Comparison of ENCODE assay signal across 10 cellular contexts in genomic region chr7:107879400-107880035, GRCh38. TPM values are rescaled to one million over a fixed set of nuclear protein-coding genes. Genes with fewer than 3 reads are reported as not detected.
DNase-seq lines count a peak whose midpoint lies in the region; ATAC-seq, FAIRE-seq and TF ChIP-seq lines count a peak whose summit lies in the region.
"Had no signal": no experiment of that assay in that cellular context is flagged by ENCODE, and none has a peak within 500 bp of the region (broad histone marks: within the 10 kb centered on the region; RNA-seq: fewer than 3 reads in every experiment).

No MANE protein-coding gene starts in this region.

- H3K36me3 ChIP-seq in KMS-11 (ENCODE audit: insufficient read depth) (no peaks in the 10 kb centered on the region), Peyer's patch (no peaks in the 10 kb centered on the region)
- H3K36me3 ChIP-seq: BLaER1 treated with 17β-estradiol and CSF1 and Interleukin-3, amounts not matched to agents 10 nM and 100 nM had no signal

- intact Hi-C loops in MCF 10A (cut with micrococcal nuclease), result loop anchor here (1.0 to 5.0 kb wide), 7 partner anchors 136 to 1087 kb away; no protein-coding TSS in a partner anchor

- no peak overlapping the region for H3K4me2 ChIP-seq in KMS-11

- H3K36me3 Mint-ChIP-seq in MCF 10A (ENCODE audit: insufficient read depth, unreplicated experiment), result no peaks in the 10 kb centered on the region

- H3K4me3 ChIP-seq in KMS-11 (IDR thresholded peaks at IDR 0.05; ENCODE audit: insufficient read depth, low read depth, low read length), result no peak overlapping the region
- H3K4me3 ChIP-seq in Peyer's patch, result no peak overlapping the region
- H3K4me3 ChIP-seq: BLaER1 treated with 17β-estradiol and CSF1 and Interleukin-3, amounts not matched to agents 10 nM and 100 nM had no signal

- no peaks in the 10 kb centered on the region for H4K20me1 ChIP-seq in KMS-11 (ENCODE audit: insufficient read depth)
- H4K20me1 ChIP-seq: BLaER1 treated with 17β-estradiol and CSF1 and Interleukin-3, amounts not matched to agents 10 nM and 100 nM had no signal

- no peaks in the 10 kb centered on the region for H3K4me1 Mint-ChIP-seq in MCF 10A (ENCODE audit: insufficient read depth, unreplicated experiment)
- H3K4me1 Mint-ChIP-seq in stimulated activated naive CD8-positive, alpha-beta T cell treated with anti-CD3 and anti-CD28 coated beads, Interleukin-15, amount 100 ng/mL, for 72 hours, result peaks cover 15% of the 10 kb centered on the region

- H3K27me3 Mint-ChIP-seq in MCF 10A (ENCODE audit: insufficient read depth, unreplicated experiment), result peaks cover 33% of the 10 kb centered on the region
- peaks cover 8% of the 10 kb centered on the region for H3K27me3 Mint-ChIP-seq in stimulated activated naive CD8-positive, alpha-beta T cell treated with anti-CD3 and anti-CD28 coated beads, Interleukin-15, amount 100 ng/mL, for 72 hours

- H3K27ac ChIP-seq in KMS-11 (no peak overlapping the region), Peyer's patch (no peak overlapping the region)
- H3K27ac ChIP-seq: BLaER1 treated with 17β-estradiol and CSF1 and Interleukin-3, amounts not matched to agents 10 nM and 100 nM had no signal

- peak; percentile 85 for ATAC-seq in GM21529 (IDR thresholded peaks at IDR 0.05; ENCODE audit: unreplicated experiment)
- ATAC-seq in stimulated activated naive CD8-positive, alpha-beta T cell treated with anti-CD3 and anti-CD28 coated beads, Interleukin-15, amount 100 ng/mL, for 72 hours, result peak; percentile 83

- no TSS peak for BruUV-seq in MCF 10A (replicated peaks; lab: Mats Ljungman, UMichigan)

- TF ChIP-seq CTCF in KMS-11 (conservative IDR thresholded peaks at IDR 0.05; ENCODE audit: low read depth, low read length), result peak; percentile 82
- peak; percentile 33 to 95 (median 77) for TF ChIP-seq CTCF in Peyer's patch (IDR thresholded peaks at IDR 0.05)
- TF ChIP-seq CTCF in MCF 10A (IDR thresholded peaks at IDR 0.05; ENCODE audit: unreplicated experiment), result peak; percentile 54

- POLR2A ChIA-PET in MCF 10A (lab: Yijun Ruan, JAX), result interaction anchor here (1.0 to 6.6 kb wide), 5 partner anchors 11 to 417 kb away, joined by 3 to 93 read pairs (median 6); partner anchors contain the start of genes CBLL1 and DLD

- no peaks in the 10 kb centered on the region for H3K79me2 ChIP-seq in KMS-11 (ENCODE audit: insufficient read depth, low read depth)

- CTCF ChIA-PET in MCF 10A (lab: Yijun Ruan, JAX), result interaction anchor here (0.5 to 10.8 kb wide), 27 partner anchors 9 to 1087 kb away, joined by 3 to 227 read pairs (median 4); partner anchors contain the start of genes CBLL1 and DLD

- H3K4me3 Mint-ChIP-seq in MCF 10A (ENCODE audit: unreplicated experiment), result no peak overlapping the region
- no peak overlapping the region for H3K4me3 Mint-ChIP-seq in stimulated activated naive CD8-positive, alpha-beta T cell treated with anti-CD3 and anti-CD28 coated beads, Interleukin-15, amount 100 ng/mL, for 72 hours
- H3K4me3 Mint-ChIP-seq: stimulated activated naive CD8-positive, alpha-beta T cell treated with anti-CD3 and anti-CD28 coated beads, Interleukin-15, Interleukin-2, amounts not matched to agents 100 ng/mL and 50 ng/mL, for 24 hours had no signal

- H3K4me1 ChIP-seq in KMS-11 (ENCODE audit: low read depth, poor library complexity, severe bottlenecking) (peaks cover 7% of the 10 kb centered on the region), Peyer's patch (peaks cover 0 to 3% (median 0%) of the 10 kb centered on the region in 4 donors)

- H2AFZ ChIP-seq in KMS-11 (ENCODE audit: low read depth), result peak overlapping the region; percentile 38; the same call in 1 of the 2 replicates

- TF ChIP-seq POLR2A in Peyer's patch (IDR thresholded peaks at IDR 0.05), result no peak

- no peak overlapping the region for H3K27ac Mint-ChIP-seq in MCF 10A (ENCODE audit: low read depth, unreplicated experiment)
- no peak overlapping the region for H3K27ac Mint-ChIP-seq in stimulated activated naive CD8-positive, alpha-beta T cell treated with anti-CD3 and anti-CD28 coated beads, Interleukin-15, amount 100 ng/mL, for 72 hours
- H3K27ac Mint-ChIP-seq: stimulated activated naive CD8-positive, alpha-beta T cell treated with anti-CD3 and anti-CD28 coated beads, Interleukin-15, Interleukin-2, amounts not matched to agents 100 ng/mL and 50 ng/mL, for 24 hours had no signal

- no peak overlapping the region for H3K9ac ChIP-seq in KMS-11
- H3K9ac ChIP-seq: BLaER1 treated with 17β-estradiol and CSF1 and Interleukin-3, amounts not matched to agents 10 nM and 100 nM had no signal

- DNase-seq in NCI-H187 (lab: John Stamatoyannopoulos, UW) (peak; percentile 14 to 31), NCI-H187 treated with DMSO at 0.1 percent for 48 hours (lab: John Stamatoyannopoulos, UW) (no peak), Peyer's patch (peak in 1 of 3 donors; percentile 69), MCF 10A (ENCODE audit: unreplicated experiment) (peak; percentile 71)
- no peak for DNase-seq in stimulated activated naive CD8-positive, alpha-beta T cell treated with anti-CD3 and anti-CD28 coated beads, Interleukin-15, amount 100 ng/mL, for 72 hours

- H3K9me3 Mint-ChIP-seq in MCF 10A (ENCODE audit: unreplicated experiment), result no peaks in the 10 kb centered on the region
- H3K9me3 Mint-ChIP-seq in stimulated activated naive CD8-positive, alpha-beta T cell treated with anti-CD3 and anti-CD28 coated beads, Interleukin-15, amount 100 ng/mL, for 72 hours, result no peaks in the 10 kb centered on the region
- H3K9me3 Mint-ChIP-seq: stimulated activated naive CD8-positive, alpha-beta T cell treated with anti-CD3 and anti-CD28 coated beads, Interleukin-15, Interleukin-2, amounts not matched to agents 100 ng/mL and 50 ng/mL, for 24 hours had no signal

- no peaks in the 10 kb centered on the region for H3K9me3 ChIP-seq in Peyer's patch
- H3K9me3 ChIP-seq: BLaER1 treated with 17β-estradiol and CSF1 and Interleukin-3, amounts not matched to agents 10 nM and 100 nM had no signal

- peak; percentile 98 for FAIRE-seq in islet of Langerhans (lab: Jason Lieb, UNC)

- H3K27me3 ChIP-seq in KMS-11 (ENCODE audit: insufficient read depth, low read depth) (no peaks in the 10 kb centered on the region), Peyer's patch (no peaks in the 10 kb centered on the region)
- H3K27me3 ChIP-seq: BLaER1 treated with 17β-estradiol and CSF1 and Interleukin-3, amounts not matched to agents 10 nM and 100 nM had no signal

RNA-seq across cellular contexts. Expression of gene DLD, which starts 11.5 kb away (rescaled TPM):
- 10 to 100 TPM; 53.9 to 93.3 (median 74.2) TPM for total RNA-seq in Peyer's patch
- 83.0 and 85.7 TPM in 2 replicates for total RNA-seq in MCF 10A (2022)

Comparison
In these comparisons a context has a peak if more than half of its experiments do, and no peak if none do; other contexts are left out.
1. DNase-seq: peak in NCI-H187 (2 of 2) and MCF 10A (single experiment); none in NCI-H187 treated with DMSO at 0.1 percent for 48 hours (single experiment) and stimulated activated naive CD8-positive, alpha-beta T cell treated with anti-CD3 and anti-CD28 coated beads, Interleukin-15, amount 100 ng/mL, for 72 hours (0 of 2).
2. Peak in every context shown above with its lines, with median percentiles within 50 percentile points of each other: CTCF ChIP-seq.